ENCODE assay signal across 14 cellular contexts in genomic region chrX:21770631-21771321, GRCh38. TPM values are rescaled to one million over a fixed set of nuclear protein-coding genes. Genes with fewer than 3 reads are reported as not detected.
A peak's percentile ranks its signal among the peaks of the same experiment; 100 is the strongest.
DNase-seq lines count a peak whose midpoint lies in the region; ATAC-seq and TF ChIP-seq lines count a peak whose summit lies in the region.
"Had no signal": no experiment of that assay in that cellular context is flagged by ENCODE, and none has a peak within 500 bp of the region (broad histone marks: within the 10 kb centered on the region; RNA-seq: fewer than 3 reads in every experiment).

No MANE protein-coding gene starts in this region.

- no peak overlapping the region for H2AFZ ChIP-seq in OCI-LY3 (ENCODE audit: low read depth, low read length)
- no peak overlapping the region for H2AFZ ChIP-seq in smooth muscle cell (ENCODE audit: low read depth)

- H3K36me3 ChIP-seq in OCI-LY3 (replicated peaks; ENCODE audit: low read depth, low read length) (no peaks in the 10 kb centered on the region), smooth muscle cell (ENCODE audit: low read depth) (no peaks in the 10 kb centered on the region)

- H3K36me3 Mint-ChIP-seq in activated naive CD8-positive, alpha-beta T cell treated with anti-CD3 and anti-CD28 coated beads, Interleukin-2, amount 10 ng/mL, durations not matched to agents 7 days and 5 days, result peaks cover 11% of the 10 kb centered on the region
- H3K36me3 Mint-ChIP-seq in activated naive CD8-positive, alpha-beta T cell treated with anti-CD3 and anti-CD28 coated beads for 36 hours, result peaks cover 1% of the 10 kb centered on the region
- peaks cover 7% of the 10 kb centered on the region for H3K36me3 Mint-ChIP-seq in activated T-helper 1 cell treated with anti-CD3 and anti-CD28 coated beads, Interleukin-12 subunit alpha, Interleukin-12 subunit beta, Interleukin-2, Interleukin-4 antibody, amounts not matched to agents 30 ng/mL and 10 ng/mL and 1 ng/mL, durations not matched to agents 14 hours and 24 hours and 36 hours (ENCODE audit: low read depth)
- H3K36me3 Mint-ChIP-seq: stimulated activated naive B cell treated with anti-CD40 and anti-IgM and Interleukin-4, amounts not matched to agents 10 μg/mL and 1 μg/mL and 100 μg/mL, for 72 hours had no signal

- H3K27me3 Mint-ChIP-seq in activated naive CD8-positive, alpha-beta T cell treated with anti-CD3 and anti-CD28 coated beads, Interleukin-2, amount 10 ng/mL, durations not matched to agents 7 days and 5 days, result peaks cover 3% of the 10 kb centered on the region
- H3K27me3 Mint-ChIP-seq in activated naive CD8-positive, alpha-beta T cell treated with anti-CD3 and anti-CD28 coated beads for 36 hours, result no peaks in the 10 kb centered on the region
- no peaks in the 10 kb centered on the region for H3K27me3 Mint-ChIP-seq in activated T-helper 1 cell treated with anti-CD3 and anti-CD28 coated beads, Interleukin-12 subunit alpha, Interleukin-12 subunit beta, Interleukin-2, Interleukin-4 antibody, amounts not matched to agents 30 ng/mL and 10 ng/mL and 1 ng/mL, durations not matched to agents 14 hours and 24 hours and 36 hours (ENCODE audit: insufficient read depth)

- H3K9ac ChIP-seq in OCI-LY3 (ENCODE audit: low read length) (no peak overlapping the region), smooth muscle cell (ENCODE audit: low read depth) (no peak overlapping the region)
- H3K9ac ChIP-seq: KMS-11 had no signal

- no peak overlapping the region for H3K4me3 Mint-ChIP-seq in activated naive CD8-positive, alpha-beta T cell treated with anti-CD3 and anti-CD28 coated beads, Interleukin-2, amount 10 ng/mL, durations not matched to agents 7 days and 5 days
- H3K4me3 Mint-ChIP-seq in activated naive CD8-positive, alpha-beta T cell treated with anti-CD3 and anti-CD28 coated beads for 36 hours, result no peak overlapping the region
- no peak overlapping the region for H3K4me3 Mint-ChIP-seq in activated T-helper 1 cell treated with anti-CD3 and anti-CD28 coated beads, Interleukin-12 subunit alpha, Interleukin-12 subunit beta, Interleukin-2, Interleukin-4 antibody, amounts not matched to agents 30 ng/mL and 10 ng/mL and 1 ng/mL, durations not matched to agents 14 hours and 24 hours and 36 hours
- H3K4me3 Mint-ChIP-seq: stimulated activated naive B cell treated with anti-CD40 and anti-IgM and Interleukin-4, amounts not matched to agents 10 μg/mL and 1 μg/mL and 100 μg/mL, for 72 hours had no signal

- H3K27me3 ChIP-seq in OCI-LY3 (ENCODE audit: low read depth, low read length), result no peaks in the 10 kb centered on the region
- no peaks in the 10 kb centered on the region for H3K27me3 ChIP-seq in foreskin keratinocyte
- H3K27me3 ChIP-seq in smooth muscle cell (ENCODE audit: low read depth), result no peaks in the 10 kb centered on the region

- H3K27ac Mint-ChIP-seq in activated naive CD8-positive, alpha-beta T cell treated with anti-CD3 and anti-CD28 coated beads, Interleukin-2, amount 10 ng/mL, durations not matched to agents 7 days and 5 days, result peak overlapping the region; percentile 30
- H3K27ac Mint-ChIP-seq in activated naive CD8-positive, alpha-beta T cell treated with anti-CD3 and anti-CD28 coated beads for 36 hours, result no peak overlapping the region
- H3K27ac Mint-ChIP-seq in activated T-helper 1 cell treated with anti-CD3 and anti-CD28 coated beads, Interleukin-12 subunit alpha, Interleukin-12 subunit beta, Interleukin-2, Interleukin-4 antibody, amounts not matched to agents 30 ng/mL and 10 ng/mL and 1 ng/mL, durations not matched to agents 14 hours and 24 hours and 36 hours, result no peak overlapping the region
- H3K27ac Mint-ChIP-seq: stimulated activated naive B cell treated with anti-CD40 and anti-IgM and Interleukin-4, amounts not matched to agents 10 μg/mL and 1 μg/mL and 100 μg/mL, for 72 hours had no signal

- H3K4me1 ChIP-seq in OCI-LY3 (ENCODE audit: low read length) (no peaks in the 10 kb centered on the region), foreskin keratinocyte (peaks cover 4% of the 10 kb centered on the region), smooth muscle cell (ENCODE audit: low read depth) (no peaks in the 10 kb centered on the region)

- H4K20me1 ChIP-seq in OCI-LY3 (ENCODE audit: insufficient read depth, low read length) (no peaks in the 10 kb centered on the region), smooth muscle cell (ENCODE audit: low read depth) (no peaks in the 10 kb centered on the region)

- H3K27ac ChIP-seq in OCI-LY3 (ENCODE audit: low read length) (no peak overlapping the region), foreskin keratinocyte (no peak overlapping the region), smooth muscle cell (ENCODE audit: low read depth) (no peak overlapping the region)
- H3K27ac ChIP-seq: KMS-11 had no signal

- no peaks in the 10 kb centered on the region for H3K9me3 ChIP-seq in OCI-LY3 (ENCODE audit: insufficient read depth, low read length)
- no peaks in the 10 kb centered on the region for H3K9me3 ChIP-seq in smooth muscle cell (replicated peaks; ENCODE audit: low read depth)

- TF ChIP-seq CTCF in OCI-LY3 (IDR thresholded peaks at IDR 0.05; ENCODE audit: low read depth, low read length), result peak; percentile 11; the same call in 1 of the 2 replicates
- TF ChIP-seq CTCF in foreskin keratinocyte (conservative IDR thresholded peaks at IDR 0.05), result peak; percentile 23
- TF ChIP-seq CTCF in smooth muscle cell (IDR thresholded peaks at IDR 0.05; ENCODE audit: borderline replicate concordance, insufficient read depth, poor library complexity, severe bottlenecking), result no peak

- no peak for ATAC-seq in activated naive CD8-positive, alpha-beta T cell treated with anti-CD3 and anti-CD28 coated beads, Interleukin-2, amount 10 ng/mL, durations not matched to agents 7 days and 5 days (ENCODE audit: low read depth)
- ATAC-seq in foreskin keratinocyte (peak; percentile 53), HG03565 (IDR thresholded peaks at IDR 0.05; ENCODE audit: unreplicated experiment) (no peak), GM18858 (IDR thresholded peaks at IDR 0.05; ENCODE audit: unreplicated experiment) (no peak)
- ATAC-seq: stimulated activated naive B cell treated with anti-CD40 and anti-IgM and Interleukin-4, amounts not matched to agents 10 μg/mL and 1 μg/mL and 100 μg/mL, for 72 hours had no signal

- WGBS in smooth muscle cell (ENCODE audit: low lambda C conversion rate), result 72% methylated on average over 10 of the region's 10 CpGs

- peaks cover 9% of the 10 kb centered on the region for H3K9me3 Mint-ChIP-seq in activated naive CD8-positive, alpha-beta T cell treated with anti-CD3 and anti-CD28 coated beads, Interleukin-2, amount 10 ng/mL, durations not matched to agents 7 days and 5 days
- peaks cover 10% of the 10 kb centered on the region for H3K9me3 Mint-ChIP-seq in activated naive CD8-positive, alpha-beta T cell treated with anti-CD3 and anti-CD28 coated beads for 36 hours
- H3K9me3 Mint-ChIP-seq in activated T-helper 1 cell treated with anti-CD3 and anti-CD28 coated beads, Interleukin-12 subunit alpha, Interleukin-12 subunit beta, Interleukin-2, Interleukin-4 antibody, amounts not matched to agents 30 ng/mL and 10 ng/mL and 1 ng/mL, durations not matched to agents 14 hours and 24 hours and 36 hours, result peaks cover 20% of the 10 kb centered on the region
- H3K9me3 Mint-ChIP-seq: stimulated activated naive B cell treated with anti-CD40 and anti-IgM and Interleukin-4, amounts not matched to agents 10 μg/mL and 1 μg/mL and 100 μg/mL, for 72 hours had no signal

- intact Hi-C loops in activated T-helper 1 cell treated with anti-CD3 and anti-CD28 coated beads, Interleukin-12 subunit alpha, Interleukin-12 subunit beta, Interleukin-2, Interleukin-4 antibody, amounts not matched to agents 30 ng/mL and 10 ng/mL and 1 ng/mL, durations not matched to agents 14 hours and 24 hours and 36 hours (cut with micrococcal nuclease), result loop anchor here (10.0 kb wide), 1 partner anchor 1176 kb away; no protein-coding TSS in a partner anchor

- DNase-seq in activated naive CD8-positive, alpha-beta T cell treated with anti-CD3 and anti-CD28 coated beads, Interleukin-2, amount 10 ng/mL, durations not matched to agents 7 days and 5 days, result no peak
- DNase-seq in activated naive CD8-positive, alpha-beta T cell treated with anti-CD3 and anti-CD28 coated beads for 36 hours, result no peak
- DNase-seq in foreskin keratinocyte (no peak), smooth muscle cell (lab: John Stamatoyannopoulos, UW; ENCODE audit: unreplicated experiment) (no peak)
- no peak for DNase-seq in activated T-helper 1 cell treated with anti-CD3 and anti-CD28 coated beads, Interleukin-12 subunit alpha, Interleukin-12 subunit beta, Interleukin-2, Interleukin-4 antibody, amounts not matched to agents 30 ng/mL and 10 ng/mL and 1 ng/mL, durations not matched to agents 14 hours and 24 hours and 36 hours (ENCODE audit: low spot score)
- DNase-seq: stimulated activated CD4-positive, alpha-beta T cell treated with anti-CD3 and anti-CD28 coated beads, Interleukin-2, amount 100 ng/mL, for 48 hours; stimulated activated naive B cell treated with anti-CD40 and anti-IgM and Interleukin-4, amounts not matched to agents 10 μg/mL and 1 μg/mL and 100 μg/mL, for 72 hours had no signal

- H3K79me2 ChIP-seq in OCI-LY3 (ENCODE audit: low read length) (no peaks in the 10 kb centered on the region), smooth muscle cell (ENCODE audit: low read depth) (no peaks in the 10 kb centered on the region)

- H3K4me3 ChIP-seq in OCI-LY3 (ENCODE audit: low read length), result no peak overlapping the region
- H3K4me3 ChIP-seq in smooth muscle cell, result no peak overlapping the region

- POLR2A ChIA-PET in activated naive CD8-positive, alpha-beta T cell treated with anti-CD3 and anti-CD28 coated beads, Interleukin-2, amount 10 ng/mL, durations not matched to agents 7 days and 5 days (lab: Charles Lee), result no interaction called here

- peaks cover 19% of the 10 kb centered on the region for H3K4me1 Mint-ChIP-seq in activated naive CD8-positive, alpha-beta T cell treated with anti-CD3 and anti-CD28 coated beads, Interleukin-2, amount 10 ng/mL, durations not matched to agents 7 days and 5 days
- H3K4me1 Mint-ChIP-seq in activated naive CD8-positive, alpha-beta T cell treated with anti-CD3 and anti-CD28 coated beads for 36 hours, result peaks cover 23% of the 10 kb centered on the region
- peaks cover 32% of the 10 kb centered on the region for H3K4me1 Mint-ChIP-seq in activated T-helper 1 cell treated with anti-CD3 and anti-CD28 coated beads, Interleukin-12 subunit alpha, Interleukin-12 subunit beta, Interleukin-2, Interleukin-4 antibody, amounts not matched to agents 30 ng/mL and 10 ng/mL and 1 ng/mL, durations not matched to agents 14 hours and 24 hours and 36 hours (ENCODE audit: low read depth)
- H3K4me1 Mint-ChIP-seq: stimulated activated naive B cell treated with anti-CD40 and anti-IgM and Interleukin-4, amounts not matched to agents 10 μg/mL and 1 μg/mL and 100 μg/mL, for 72 hours had no signal

- no peaks in the 10 kb centered on the region for H3F3A ChIP-seq in smooth muscle cell (ENCODE audit: low read depth)

- H3K4me2 ChIP-seq in OCI-LY3 (ENCODE audit: low read length) (no peak overlapping the region), smooth muscle cell (no peak overlapping the region)
- H3K4me2 ChIP-seq: KMS-11 had no signal

RNA-seq across cellular contexts. Expression of gene SMPX, which starts 12.9 kb away (rescaled TPM):
- total RNA-seq in activated naive CD8-positive, alpha-beta T cell treated with anti-CD3 and anti-CD28 coated beads, Interleukin-2, amount 10 ng/mL, durations not matched to agents 7 days and 5 days, result not detected
- total RNA-seq in activated naive CD8-positive, alpha-beta T cell treated with anti-CD3 and anti-CD28 coated beads for 36 hours, result not detected
- total RNA-seq in foreskin keratinocyte (not detected in 2 replicates), smooth muscle cell (not detected in 2 replicates)
- polyA plus RNA-seq in foreskin keratinocyte (not detected in 2 replicates), smooth muscle cell (0.20 and 0.37 TPM in 2 replicates)
- total RNA-seq in activated T-helper 1 cell treated with anti-CD3 and anti-CD28 coated beads, Interleukin-12 subunit alpha, Interleukin-12 subunit beta, Interleukin-2, Interleukin-4 antibody, amounts not matched to agents 30 ng/mL and 10 ng/mL and 1 ng/mL, durations not matched to agents 14 hours and 24 hours and 36 hours, result not detected in 2 replicates
- total RNA-seq: G401, mononuclear cell, pulmonary artery endothelial cell had no signal
